In genomic region chr3:107927361-107928083, GRCh38 we compare ENCODE assay signal across 8 cellular contexts.
DNase-seq lines count a peak whose midpoint lies in the region; ATAC-seq and TF ChIP-seq lines count a peak whose summit lies in the region.

No MANE protein-coding gene starts in this region.

- DNase-seq in NCI-H2081 treated with DMSO at 0.1 percent for 48 hours (lab: John Stamatoyannopoulos, UW) = peak; percentile 49
- peak; percentile 30 for DNase-seq in UCSD-AML1 (lab: John Stamatoyannopoulos, UW; ENCODE audit: unreplicated experiment)
- peak; percentile 62 for DNase-seq in MCF 10A (ENCODE audit: unreplicated experiment)
- no peak for DNase-seq in SKM-1 (lab: John Stamatoyannopoulos, UW; ENCODE audit: unreplicated experiment)

- H3K4me2 ChIP-seq in skeletal muscle satellite cell (ENCODE audit: low read length) = peak overlapping the region; percentile 95

- no TSS peak for BruUV-seq in MCF 10A (replicated peaks; lab: Mats Ljungman, UMichigan)

- H3K27ac Mint-ChIP-seq in MCF 10A (ENCODE audit: low read depth, unreplicated experiment) = no peak overlapping the region

- H3K4me3 ChIP-seq in iPS-20b (ENCODE audit: low read length) (peak overlapping the region; percentile 78), skeletal muscle satellite cell (ENCODE audit: low read length) (peak overlapping the region; percentile 74)

- POLR2A ChIA-PET in MCF 10A (lab: Yijun Ruan, JAX) = interaction anchor here (0.6 to 1.5 kb wide), 2 partner anchors 12 to 162 kb away, joined by 3 read pairs; no protein-coding TSS in a partner anchor

- peaks cover 31% of the 10 kb centered on the region for H3K27me3 ChIP-seq in iPS-20b (ENCODE audit: insufficient read depth, low read length)
- peaks cover 14% of the 10 kb centered on the region for H3K27me3 ChIP-seq in skeletal muscle satellite cell (ENCODE audit: control insufficient read depth, insufficient read depth, low read length)

- H3K27ac ChIP-seq in iPS-20b (ENCODE audit: low read length) = no peak overlapping the region

- H3K27me3 Mint-ChIP-seq in MCF 10A (ENCODE audit: insufficient read depth, unreplicated experiment) = no peaks in the 10 kb centered on the region

- H3K36me3 ChIP-seq in iPS-20b (ENCODE audit: insufficient read depth, low read depth, low read length) (no peaks in the 10 kb centered on the region), skeletal muscle satellite cell (ENCODE audit: insufficient read depth, low read length) (no peaks in the 10 kb centered on the region)

- CTCF ChIA-PET in MCF 10A (lab: Yijun Ruan, JAX) = interaction anchor here (0.5 to 3.2 kb wide), 45 partner anchors 8 to 721 kb away, joined by 3 to 17 read pairs (median 4); partner anchors contain the start of gene IFT57

- peak overlapping the region; percentile 71 for H3K4me3 Mint-ChIP-seq in MCF 10A (ENCODE audit: unreplicated experiment)

- TF ChIP-seq CTCF in MCF 10A (IDR thresholded peaks at IDR 0.05; ENCODE audit: unreplicated experiment) = peak; percentile 80

- ATAC-seq in GM18502 (IDR thresholded peaks at IDR 0.05; ENCODE audit: poor library complexity, unreplicated experiment) (peak; percentile 99), HG02884 (IDR thresholded peaks at IDR 0.05; ENCODE audit: unreplicated experiment) (peak; percentile 94)

- no peaks in the 10 kb centered on the region for H3K9me3 Mint-ChIP-seq in MCF 10A (ENCODE audit: unreplicated experiment)

- H3K9me3 ChIP-seq in iPS-20b (ENCODE audit: insufficient read depth, low read depth, low read length) (no peaks in the 10 kb centered on the region), skeletal muscle satellite cell (replicated peaks; ENCODE audit: low read length) (no peaks in the 10 kb centered on the region)

- H3K9ac ChIP-seq in iPS-20b (ENCODE audit: low read depth, low read length) = peak overlapping the region; percentile 79; the same call in 1 of the 2 replicates
- H3K9ac ChIP-seq in skeletal muscle satellite cell (ENCODE audit: low read depth, low read length) = peak overlapping the region; percentile 29

- H3K36me3 Mint-ChIP-seq in MCF 10A (ENCODE audit: insufficient read depth, unreplicated experiment) = no peaks in the 10 kb centered on the region

- H3K4me1 ChIP-seq in iPS-20b (ENCODE audit: insufficient read depth, low read length) = peaks cover 5% of the 10 kb centered on the region; the same call in 1 of the 2 replicates
- H3K4me1 ChIP-seq in skeletal muscle satellite cell (ENCODE audit: control insufficient read depth, insufficient read depth, low read length) = peaks cover 5% of the 10 kb centered on the region

- intact Hi-C loops in MCF 10A (cut with micrococcal nuclease) = loop anchor here (1.0 to 10.0 kb wide), 5 partner anchors 73 to 690 kb away; no protein-coding TSS in a partner anchor

- H3K4me1 Mint-ChIP-seq in MCF 10A (ENCODE audit: insufficient read depth, unreplicated experiment) = no peaks in the 10 kb centered on the region
